In genomic region chr5:149317281-149318048, GRCh38 we compare ENCODE assay signal across 7 cellular contexts. TPM values are rescaled to one million over a fixed set of nuclear protein-coding genes. Genes with fewer than 3 reads are reported as not detected.
DNase-seq lines count a peak whose midpoint lies in the region; ATAC-seq and TF ChIP-seq lines count a peak whose summit lies in the region.

No MANE protein-coding gene starts in this region.

- no peak overlapping the region for H3K4me3 ChIP-seq in Karpas-422 (ENCODE audit: low read length)
- no peak overlapping the region for H3K4me3 ChIP-seq in colonic mucosa

- H3K9me3 ChIP-seq in Karpas-422 (ENCODE audit: low read length) (no peaks in the 10 kb centered on the region), colonic mucosa (no peaks in the 10 kb centered on the region)

- no peaks in the 10 kb centered on the region for H3K9me2 ChIP-seq in Karpas-422 (replicated peaks; ENCODE audit: insufficient read depth, low read length)

- no peak overlapping the region for H2AFZ ChIP-seq in Karpas-422 (ENCODE audit: low read length)

- no peak overlapping the region for H3K27ac ChIP-seq in Karpas-422 (ENCODE audit: low read length)
- H3K27ac ChIP-seq in colonic mucosa: no peak overlapping the region

- no peak overlapping the region for H3K4me2 ChIP-seq in Karpas-422 (ENCODE audit: low read depth, low read length, poor library complexity, severe bottlenecking)

- no peaks in the 10 kb centered on the region for H3K27me3 ChIP-seq in Karpas-422 (ENCODE audit: low read length)
- H3K27me3 ChIP-seq in colonic mucosa: no peaks in the 10 kb centered on the region

- H3K4me1 ChIP-seq in Karpas-422 (ENCODE audit: low read length): no peaks in the 10 kb centered on the region
- H3K4me1 ChIP-seq in colonic mucosa: peaks cover 10% of the 10 kb centered on the region

- intact Hi-C loops in colonic mucosa (cut with DNase I): loop anchor here (5.0 kb wide), 2 partner anchors 50 to 115 kb away; no protein-coding TSS in a partner anchor

- peak; percentile 71 for ATAC-seq in GM19043 (IDR thresholded peaks at IDR 0.05; ENCODE audit: low read depth, unreplicated experiment)
- ATAC-seq in HG03457 (IDR thresholded peaks at IDR 0.05; ENCODE audit: unreplicated experiment): no peak

- no peak overlapping the region for H3K9ac ChIP-seq in Karpas-422 (ENCODE audit: low read length)
- H3K9ac ChIP-seq in colonic mucosa (ENCODE audit: low read depth in 2 of 2, low read length in 2 of 2): peak overlapping the region in 1 of 2 donors; percentile 8

- H3K36me3 ChIP-seq in Karpas-422 (ENCODE audit: insufficient read depth, low read length) (no peaks in the 10 kb centered on the region), colonic mucosa (no peaks in the 10 kb centered on the region)

- TF ChIP-seq CTCF in colonic mucosa (IDR thresholded peaks at IDR 0.05): peak; percentile 75

- DNase-seq in D341Med (ENCODE audit: low spot score): peak; percentile 60
- peak; percentile 79 for DNase-seq in Karpas-422
- DNase-seq in SKM-1 (lab: John Stamatoyannopoulos, UW; ENCODE audit: unreplicated experiment): peak; percentile 28
- peak; percentile 41 for DNase-seq in colonic mucosa
- peak; percentile 53 for DNase-seq in midbrain (lab: John Stamatoyannopoulos, UW)

- no peaks in the 10 kb centered on the region for H3K79me2 ChIP-seq in Karpas-422 (ENCODE audit: low read length)

- H4K20me1 ChIP-seq in Karpas-422 (ENCODE audit: insufficient read depth, low read depth, low read length): no peaks in the 10 kb centered on the region

RNA-seq across cellular contexts. Expression of gene GRPEL2, which starts 27.8 kb away (rescaled TPM):
- total RNA-seq in Karpas-422 (2014; rRNA removed; shearing (Covaris generic); ENCODE audit: low replicate concordance): 16.3 and 22.0 TPM in 2 replicates
- 10 to 100 TPM; 14.5 to 16.4 TPM for total RNA-seq in colonic mucosa

RNA-seq across cellular contexts. Expression of gene PCYOX1L, which starts 40.4 kb away (rescaled TPM):
- total RNA-seq in Karpas-422 (2014; rRNA removed; shearing (Covaris generic); ENCODE audit: low replicate concordance): 18.4 and 51.6 TPM in 2 replicates
- 10 to 100 TPM in 1 of 2 donors, 1 to 10 TPM in 1; 4.0 to 10.1 TPM for total RNA-seq in colonic mucosa

RNA-seq across cellular contexts. Expression of gene AFAP1L1, which starts 45.8 kb away (rescaled TPM):
- 1.6 TPM in 1 of 2 replicates, not detected in the other for total RNA-seq in Karpas-422 (2014; rRNA removed; shearing (Covaris generic); ENCODE audit: low replicate concordance)
- total RNA-seq in colonic mucosa: 1 to 10 TPM; 1.6 to 4.0 TPM

Comparison
In these comparisons a context has a peak if more than half of its experiments do, and no peak if none do; other contexts are left out.
1. DNase-seq: peak in every context shown above with its lines; median percentile 79 in Karpas-422; 60 in D341Med; 53 in midbrain; 41 in colonic mucosa; 28 in SKM-1.